In genomic region chrX:38903093-38903492, GRCh38 we compare ENCODE assay signal across 1 cellular context.
TF ChIP-seq lines count a peak whose summit lies in the region.

No MANE protein-coding gene starts in this region.

TF ChIP-seq in GM23338, 12 proteins besides CTCF, POLR2A, EP300 and RAD21 (continued from another document):
- no peak for TF ChIP-seq ETS1 (IDR thresholded peaks at IDR 0.05)
- no peak for TF ChIP-seq JUNB (IDR thresholded peaks at IDR 0.05; ENCODE audit: unreplicated experiment)
- no peak for TF ChIP-seq CREB1 (CRISPR knock-in tag; IDR thresholded peaks at IDR 0.05; ENCODE audit: low read depth)
- no peak for TF ChIP-seq STAT1 (IDR thresholded peaks at IDR 0.05; ENCODE audit: unreplicated experiment)
- TF ChIP-seq ZNF114 (CRISPR knock-in tag; IDR thresholded peaks at IDR 0.05): no peak
- no peak for TF ChIP-seq POLR2AphosphoS5 (IDR thresholded peaks at IDR 0.05; ENCODE audit: low read depth)
- no peak for TF ChIP-seq EZH2 (IDR thresholded peaks at IDR 0.05; ENCODE audit: low read depth, unreplicated experiment)
- TF ChIP-seq ZNF462 (CRISPR knock-in tag; IDR thresholded peaks at IDR 0.05): no peak
- TF ChIP-seq ZNF331 (CRISPR knock-in tag; IDR thresholded peaks at IDR 0.05; ENCODE audit: low read depth): no peak
- TF ChIP-seq NANOG (IDR thresholded peaks at IDR 0.05; ENCODE audit: borderline replicate concordance): no peak
- no peak for TF ChIP-seq EZH2phosphoT487 (IDR thresholded peaks at IDR 0.05; ENCODE audit: unreplicated experiment)
